Comparison of ENCODE assay signal across 1 cellular context in genomic region chr21:46264046-46264689, GRCh38.
TF ChIP-seq lines count a peak whose summit lies in the region.

No MANE protein-coding gene starts in this region.

TF ChIP-seq in K562, 482 proteins besides CTCF, POLR2A, EP300 and RAD21:
- no peak for TF ChIP-seq EZH2 (IDR thresholded peaks at IDR 0.05; ENCODE audit: borderline replicate concordance, low read depth, low read length)
- TF ChIP-seq MCM3 (IDR thresholded peaks at IDR 0.05) = no peak
- TF ChIP-seq ZBTB49 (CRISPR knock-in tag; IDR thresholded peaks at IDR 0.05; ENCODE audit: borderline replicate concordance) = no peak
- 0 out of 2 replicates have a peak, but pooled peaks have one; percentile 37 for TF ChIP-seq RBFOX2 (IDR thresholded peaks at IDR 0.05; ENCODE audit: low read depth, low read length)
- TF ChIP-seq PHF21A (IDR thresholded peaks at IDR 0.05; ENCODE audit: borderline replicate concordance, low read depth) = no peak
- no peak for TF ChIP-seq CREB3 (tag; conservative IDR thresholded peaks at IDR 0.05; ENCODE audit: low read depth)
- no peak for TF ChIP-seq ASH1L (IDR thresholded peaks at IDR 0.05; ENCODE audit: borderline replicate concordance, low read depth, partially characterized antibody)
- no peak for TF ChIP-seq CHCHD3 (CRISPR knock-in tag; IDR thresholded peaks at IDR 0.05)
- TF ChIP-seq FOXP4 (CRISPR knock-in tag; IDR thresholded peaks at IDR 0.05; ENCODE audit: borderline replicate concordance) = no peak
